ENCODE assay signal across 14 cellular contexts in genomic region chr1:145982010-145982723, GRCh38. TPM values are rescaled to one million over a fixed set of nuclear protein-coding genes. Genes with fewer than 3 reads are reported as not detected.
DNase-seq lines count a peak whose midpoint lies in the region; ATAC-seq and TF ChIP-seq lines count a peak whose summit lies in the region.
"Had no signal": no experiment of that assay in that cellular context is flagged by ENCODE, and none has a peak within 500 bp of the region (broad histone marks: within the 10 kb centered on the region; RNA-seq: fewer than 3 reads in every experiment).

No MANE protein-coding gene starts in this region.

- H3K27me3 ChIP-seq in ascending aorta (no peaks in the 10 kb centered on the region), liver (ENCODE audit: control insufficient read depth in 4 of 4, insufficient read depth in 4 of 4, low read length in 3 of 4) (no peaks in the 10 kb centered on the region), spleen (replicated peaks in 1 of 7) (no peaks in the 10 kb centered on the region)

- no peaks in the 10 kb centered on the region for H3K9me3 Mint-ChIP-seq in T-helper 1 cell treated with Interleukin-12 subunit alpha and Interleukin-12 subunit beta and Interleukin-4 antibody, amounts not matched to agents 30 μg/mL and 1 μg/mL, for 36 hours

- H3K27me3 Mint-ChIP-seq in T-helper 1 cell treated with Interleukin-12 subunit alpha and Interleukin-12 subunit beta and Interleukin-4 antibody, amounts not matched to agents 30 μg/mL and 1 μg/mL, for 36 hours (ENCODE audit: low read depth) = no peaks in the 10 kb centered on the region

- H3K36me3 ChIP-seq in ascending aorta (no peaks in the 10 kb centered on the region), liver (ENCODE audit: control insufficient read depth in 4 of 4, insufficient read depth in 3 of 4, low read depth in 1 of 4, low read length in 3 of 4) (peaks cover 0 to 8% (median 0%) of the 10 kb centered on the region in 4 donors), spleen (no peaks in the 10 kb centered on the region)

- no peaks in the 10 kb centered on the region for H3K9me3 ChIP-seq in ascending aorta
- H3K9me3 ChIP-seq in liver (ENCODE audit: control insufficient read depth in 4 of 4, low read length in 3 of 4) = no peaks in the 10 kb centered on the region
- H3K9me3 ChIP-seq in spleen = no peaks in the 10 kb centered on the region

- no peak for ATAC-seq in GM21447 (IDR thresholded peaks at IDR 0.05; ENCODE audit: unreplicated experiment)

- peak overlapping the region; percentile 72 for H3K27ac Mint-ChIP-seq in T-helper 1 cell treated with Interleukin-12 subunit alpha and Interleukin-12 subunit beta and Interleukin-4 antibody, amounts not matched to agents 30 μg/mL and 1 μg/mL, for 36 hours

- no peak for TF ChIP-seq CTCF in ascending aorta (IDR thresholded peaks at IDR 0.05)
- TF ChIP-seq CTCF in liver (IDR thresholded peaks at IDR 0.05; ENCODE audit: low read depth, low read length, missing input control) = no peak
- no peak for TF ChIP-seq CTCF in spleen (IDR thresholded peaks at IDR 0.05 in 8 of 11, conservative IDR thresholded peaks at IDR 0.05 in 3 of 11)

- H3K27ac ChIP-seq in ascending aorta (peak overlapping the region; percentile 90 to 98), liver (ENCODE audit: low read depth in 1 of 2, low read length in 2 of 2) (peak overlapping the region in 1 of 2 donors; percentile 44), spleen (peak overlapping the region; percentile 94 to 100 (median 99))
- H3K27ac ChIP-seq: 22Rv1 had no signal

- no peak for TF ChIP-seq POLR2A in spleen (IDR thresholded peaks at IDR 0.05)

- H3K4me3 Mint-ChIP-seq in T-helper 1 cell treated with Interleukin-12 subunit alpha and Interleukin-12 subunit beta and Interleukin-4 antibody, amounts not matched to agents 30 μg/mL and 1 μg/mL, for 36 hours = peak overlapping the region; percentile 29

- DNase-seq in T-helper 1 cell = no peak
- DNase-seq in ascending aorta (ENCODE audit: low spot score in 2 of 2) = peak in 1 of 2 donors; percentile 82
- no peak for DNase-seq in spleen
- no peak for DNase-seq in NCI-H1092 (lab: John Stamatoyannopoulos, UW)
- no peak for DNase-seq in posterior vena cava (ENCODE audit: low spot score)
- DNase-seq: hippocampal formation; NCI-H1694; NK-92 treated with Interleukin-12 subunit alpha and Interleukin-12 subunit beta, amount 100 ng/mL, for 24 hours; stimulated activated CD4-positive, alpha-beta T cell treated with anti-CD3 and anti-CD28 coated beads, Interleukin-2, amount 100 ng/mL, for 24 hours had no signal

- no peak for TF ChIP-seq RAD21 in liver (IDR thresholded peaks at IDR 0.05)

- no peak overlapping the region for H3K9ac ChIP-seq in liver (ENCODE audit: low read depth in 1 of 2, low read length in 2 of 2)

- H3K4me3 ChIP-seq in ascending aorta (no peak overlapping the region), liver (ENCODE audit: low read depth in 1 of 3, low read length in 3 of 3) (no peak overlapping the region), spleen (no peak overlapping the region)

- intact Hi-C loops in ascending aorta (cut with DNase I) = no loop called here
- intact Hi-C loops in spleen (cut with DNase I; ENCODE audit: low total_unique reads) = no loop called here
- intact Hi-C loops in posterior vena cava (cut with DNase I) = no loop called here

- peaks cover 48% of the 10 kb centered on the region for H3K4me1 Mint-ChIP-seq in T-helper 1 cell treated with Interleukin-12 subunit alpha and Interleukin-12 subunit beta and Interleukin-4 antibody, amounts not matched to agents 30 μg/mL and 1 μg/mL, for 36 hours (ENCODE audit: low read depth)

- H3K4me1 ChIP-seq in ascending aorta (peaks cover 42 to 81% of the 10 kb centered on the region in 2 donors), liver (ENCODE audit: control insufficient read depth in 4 of 4, insufficient read depth in 4 of 4, low read length in 3 of 4) (peaks cover 28 to 58% (median 38%) of the 10 kb centered on the region in 4 donors), spleen (peaks cover 78 to 100% (median 98%) of the 10 kb centered on the region in 6 donors)

- H3K36me3 Mint-ChIP-seq in T-helper 1 cell treated with Interleukin-12 subunit alpha and Interleukin-12 subunit beta and Interleukin-4 antibody, amounts not matched to agents 30 μg/mL and 1 μg/mL, for 36 hours (ENCODE audit: low read depth) = peaks cover 5% of the 10 kb centered on the region

- 81% methylated on average over 6 of the region's 6 CpGs for WGBS in liver
- WGBS in spleen, 5 donors = 67 to 78% (median 72%) methylated on average over 6 of the region's 6 CpGs

TF ChIP-seq in liver, 16 proteins besides CTCF, POLR2A, EP300 and RAD21:
- TF ChIP-seq MAX (IDR thresholded peaks at IDR 0.05) (no peak), ATF3 (IDR thresholded peaks at IDR 0.05) (no peak), SP1 (IDR thresholded peaks at IDR 0.05) (no peak), NR2F2 (IDR thresholded peaks at IDR 0.05) (peak; percentile 63), EGR1 (IDR thresholded peaks at IDR 0.05; ENCODE audit: low read depth in 2 of 2) (no peak), HNF4A (conservative IDR thresholded peaks at IDR 0.05) (no peak), RXRA (IDR thresholded peaks at IDR 0.05) (peak in 1 of 2 donors; percentile 43), JUND (IDR thresholded peaks at IDR 0.05) (no peak)

RNA-seq across cellular contexts. Expression of gene TXNIP, which starts 14.2 kb away (rescaled TPM):
- 877 TPM for total RNA-seq in ascending aorta
- 100 to 1,000 TPM in 1 of 2 donors, 10 to 100 TPM in 1; 84.7 to 223 TPM for total RNA-seq in liver
- polyA plus RNA-seq in liver = 10 to 100 TPM; 53.8 to 99.2 TPM
- total RNA-seq in spleen = 1,000 to 10,000 TPM in 5 of 7 donors, 100 to 1,000 TPM in 2; 622 to 2,368 (median 1,747) TPM
- polyA plus RNA-seq in spleen = 100 to 1,000 TPM; 446 to 779 (median 670) TPM
- 100 to 1,000 TPM; 393 to 441 TPM for total RNA-seq in posterior vena cava

RNA-seq across cellular contexts. Expression of gene POLR3GL, which starts 17.7 kb away (rescaled TPM):
- total RNA-seq in ascending aorta (22.9 TPM), liver (10 to 100 TPM; 11.9 to 12.7 TPM), spleen (10 to 100 TPM; 22.1 to 34.0 (median 31.1) TPM), posterior vena cava (10 to 100 TPM; 22.8 to 23.8 TPM)
- polyA plus RNA-seq in liver (10 to 100 TPM; 19.8 to 23.4 TPM), spleen (10 to 100 TPM; 55.6 to 69.2 (median 63.0) TPM)

RNA-seq across cellular contexts. Expression of gene ANKRD34A, which starts 17.8 kb away (rescaled TPM):
- total RNA-seq in ascending aorta (13.6 TPM), liver (under 1 TPM in 1 of 2 donors, not detected in 1; 0.17 TPM), spleen (1 to 10 TPM in 5 of 7 donors, under 1 TPM in 2; 0.79 to 3.1 (median 1.2) TPM), posterior vena cava (1 to 10 TPM; 2.3 TPM)
- polyA plus RNA-seq in liver (under 1 TPM; 0.06 to 0.13 TPM), spleen (under 1 TPM; 0.57 to 0.99 (median 0.62) TPM)

RNA-seq across cellular contexts. Expression of gene LIX1L, which starts 24.4 kb away (rescaled TPM):
- total RNA-seq in ascending aorta (44.0 TPM), liver (1 to 10 TPM; 6.5 to 8.6 TPM), spleen (10 to 100 TPM; 35.1 to 52.9 (median 39.5) TPM), posterior vena cava (10 to 100 TPM; 45.5 to 45.8 TPM)
- polyA plus RNA-seq in liver (1 to 10 TPM; 4.6 to 6.0 TPM), spleen (10 to 100 TPM; 11.0 to 17.8 (median 14.4) TPM)

RNA-seq across cellular contexts. Expression of gene HJV, which starts 39.4 kb away (rescaled TPM):
- total RNA-seq in ascending aorta (not detected), liver (10 to 100 TPM; 68.0 to 80.5 TPM), spleen (not detected), posterior vena cava (not detected)
- polyA plus RNA-seq in liver (100 to 1,000 TPM; 115 to 138 TPM), spleen (not detected)
- total RNA-seq: T-helper 2 cell treated with Interferon-gamma antibody and Interleukin-4, amounts not matched to agents 100 ng/mL and 5 ng/mL, for 36 hours had no signal
